ENCODE assay signal across 16 cellular contexts in the genomic region with DNA sequence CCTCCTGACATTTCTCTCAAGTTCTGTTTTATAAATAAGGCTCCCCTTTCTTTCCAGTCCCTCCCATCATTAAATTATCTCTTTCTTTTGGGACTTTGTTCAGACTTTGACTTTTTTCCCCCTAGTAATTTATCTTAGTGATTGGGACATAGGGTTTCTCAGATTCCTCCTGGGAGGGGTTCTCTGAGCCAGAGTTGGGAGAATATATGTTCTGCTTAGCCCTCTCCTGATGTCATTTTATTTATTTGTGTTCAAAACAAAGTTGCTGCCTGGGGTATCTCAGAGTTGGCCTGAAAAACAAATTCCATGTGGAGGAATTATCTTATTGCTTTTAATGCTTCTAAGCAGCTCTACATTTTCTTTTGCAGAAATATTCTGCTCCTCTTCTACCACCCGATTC.
DNase-seq lines count a peak whose midpoint lies in the region; ATAC-seq and TF ChIP-seq lines count a peak whose summit lies in the region.
"Had no signal": no experiment of that assay in that cellular context is flagged by ENCODE, and none has a peak within 500 bp of the region (broad histone marks: within the 10 kb centered on the region; RNA-seq: fewer than 3 reads in every experiment).

No MANE protein-coding gene starts in this region.

- no peak overlapping the region for H2BK15ac ChIP-seq in IMR-90 (ENCODE audit: low read depth, low read length)

- no peaks in the 10 kb centered on the region for H3K9me3 Mint-ChIP-seq in nephron

- no peak overlapping the region for H3K23ac ChIP-seq in IMR-90 (ENCODE audit: low read depth, low read length)

- no peak overlapping the region for H2AFZ ChIP-seq in IMR-90 (replicated peaks; ENCODE audit: low read length, poor library complexity)

- H3K9me1 ChIP-seq in IMR-90 (ENCODE audit: insufficient read depth, low read length): no peaks in the 10 kb centered on the region

- no peak overlapping the region for H4K5ac ChIP-seq in IMR-90 (ENCODE audit: low read depth, low read length)

- TF ChIP-seq POLR2A in IMR-90 (IDR thresholded peaks at IDR 0.05; ENCODE audit: low read depth, low read length) (no peak), esophagus muscularis mucosa (IDR thresholded peaks at IDR 0.05; ENCODE audit: low read depth) (no peak)

- H2BK120ac ChIP-seq in IMR-90 (ENCODE audit: low read depth, low read length): no peak overlapping the region

- no peak for TF ChIP-seq CTCF in IMR-90 (conservative IDR thresholded peaks at IDR 0.05; ENCODE audit: low read depth, low read length)
- TF ChIP-seq CTCF in esophagus muscularis mucosa (IDR thresholded peaks at IDR 0.05): no peak
- no peak for TF ChIP-seq CTCF in nephron (IDR thresholded peaks at IDR 0.05; ENCODE audit: unreplicated experiment in 3 of 3)

- peaks cover 4% of the 10 kb centered on the region for H3K27me3 Mint-ChIP-seq in nephron (ENCODE audit: low read depth)

- H3K4me3 ChIP-seq in IMR-90 (ENCODE audit: insufficient read depth, low read depth, low read length) (no peak overlapping the region), esophagus muscularis mucosa (no peak overlapping the region), subcutaneous abdominal adipose tissue (ENCODE audit: low read depth in 1 of 5, low read length in 5 of 5) (no peak overlapping the region)
- H3K4me3 ChIP-seq: A549 had no signal

- peaks cover 4% of the 10 kb centered on the region; the same call in 1 of the 2 replicates for H3K36me3 ChIP-seq in IMR-90 (ENCODE audit: control insufficient read depth, insufficient read depth, low read length)
- peaks cover 4 to 22% (median 9%) of the 10 kb centered on the region in 4 donors for H3K36me3 ChIP-seq in esophagus muscularis mucosa
- peaks cover 0 to 10% (median 5%) of the 10 kb centered on the region in 5 donors for H3K36me3 ChIP-seq in subcutaneous abdominal adipose tissue (ENCODE audit: control insufficient read depth in 5 of 5, insufficient read depth in 5 of 5, low read length in 5 of 5)

- 80% methylated on average over 1 of the region's 1 CpG; no CpG with 5 or more reads in 1 of the 2 experiments for WGBS in IMR-90 (ENCODE audit: extremely low coverage in 2 of 2, insufficient read length in 1 of 2), 2 experiments
- 83% methylated on average over 1 of the region's 1 CpG for WGBS in esophagus muscularis mucosa

- H3K79me1 ChIP-seq in IMR-90 (ENCODE audit: low read depth in 1 of 2, low read length in 2 of 2): no peaks in the 10 kb centered on the region

- H3K27ac Mint-ChIP-seq in nephron: peak overlapping the region; percentile 0 to 36 (median 11)
- H3K27ac Mint-ChIP-seq: B cell, CD14-positive monocyte had no signal

- no peak overlapping the region for H3K14ac ChIP-seq in IMR-90 (replicated peaks; ENCODE audit: low read depth, low read length)

- ATAC-seq in IMR-90 (ENCODE audit: low read depth): peak; percentile 21; the same call in 1 of the 2 replicates
- ATAC-seq: A549 had no signal

- H3K4me2 ChIP-seq in IMR-90 (ENCODE audit: low read depth, low read length): peak overlapping the region; percentile 86
- H3K4me2 ChIP-seq: A549 had no signal

- H3K4ac ChIP-seq in IMR-90 (ENCODE audit: low read depth, low read length): no peak overlapping the region

- POLR2A ChIA-PET in IMR-90 (lab: Charles Lee; ENCODE audit: unreplicated experiment): no interaction called here

- no peak overlapping the region for H4K8ac ChIP-seq in IMR-90 (ENCODE audit: low read depth in 2 of 2, low read length in 2 of 2)

- peaks cover 28% of the 10 kb centered on the region for H3K36me3 Mint-ChIP-seq in nephron (ENCODE audit: low read depth)

- H3K27me3 ChIP-seq in IMR-90 (ENCODE audit: control insufficient read depth, insufficient read depth, low read length) (no peaks in the 10 kb centered on the region), esophagus muscularis mucosa (no peaks in the 10 kb centered on the region), subcutaneous abdominal adipose tissue (ENCODE audit: control insufficient read depth in 5 of 5, insufficient read depth in 4 of 5, low read length in 5 of 5) (no peaks in the 10 kb centered on the region)

- no peak overlapping the region for H2AK9ac ChIP-seq in IMR-90 (replicated peaks; ENCODE audit: low read depth, low read length, poor library complexity)

- DNase-seq in IMR-90 (no peak), esophagus muscularis mucosa (ENCODE audit: extremely low spot score) (no peak), HCEC 1CT (no peak), RKO (ENCODE audit: low spot score) (no peak), NCI-H446 treated with DMSO at 0.1 percent for 48 hours (lab: John Stamatoyannopoulos, UW) (no peak)
- DNase-seq: Karpas-422, MV-4-11, NCI-H1105 treated with DMSO at 0.1 percent for 48 hours, NCI-H526, OCI-M1, Right ventricle myocardium superior had no signal

- H3K27ac ChIP-seq in IMR-90 (ENCODE audit: insufficient read depth, low read length) (no peak overlapping the region), esophagus muscularis mucosa (replicated peaks in 1 of 4) (peak overlapping the region in 3 of 4 donors; percentile 0 to 49 (median 39)), subcutaneous abdominal adipose tissue (ENCODE audit: low read depth, low read length) (peak overlapping the region; percentile 87)
- H3K27ac ChIP-seq: A549 had no signal

- no peak overlapping the region for H3K18ac ChIP-seq in IMR-90 (ENCODE audit: low read depth, low read length)

- H3K9me3 ChIP-seq in IMR-90 (ENCODE audit: control insufficient read depth, insufficient read depth, low read length) (no peaks in the 10 kb centered on the region), esophagus muscularis mucosa (no peaks in the 10 kb centered on the region), subcutaneous abdominal adipose tissue (ENCODE audit: control insufficient read depth in 5 of 5, low read length in 5 of 5) (no peaks in the 10 kb centered on the region)
- H3K9me3 ChIP-seq: A549 had no signal

- in situ Hi-C loops in IMR-90 (cut with MboI; ENCODE audit: low sequenced_read_pairs): no loop called here

- no peak overlapping the region for H2AK5ac ChIP-seq in IMR-90 (ENCODE audit: low read depth, low read length)

- no peaks in the 10 kb centered on the region; the same call in none of the 2 replicates for H3K4me1 ChIP-seq in IMR-90 (ENCODE audit: control insufficient read depth, insufficient read depth, low read length)
- peaks cover 0 to 36% (median 22%) of the 10 kb centered on the region in 4 donors for H3K4me1 ChIP-seq in esophagus muscularis mucosa
- peaks cover 4 to 64% (median 58%) of the 10 kb centered on the region in 5 donors for H3K4me1 ChIP-seq in subcutaneous abdominal adipose tissue (ENCODE audit: control insufficient read depth in 5 of 5, insufficient read depth in 5 of 5, low read length in 5 of 5)
- H3K4me1 ChIP-seq: A549 had no signal

- no peak overlapping the region for H2BK5ac ChIP-seq in IMR-90 (ENCODE audit: low read depth, low read length, poor library complexity, severe bottlenecking)

- H4K91ac ChIP-seq in IMR-90 (ENCODE audit: insufficient read depth, low read depth, low read length): no peak overlapping the region

- intact Hi-C loops in IMR-90 (cut with micrococcal nuclease) (no loop called here), esophagus muscularis mucosa (cut with DNase I) (no loop called here)

- dilution Hi-C loops in IMR-90 (cut with HindIII; ENCODE audit: low sequenced_read_pairs, unreplicated experiment): no loop called here

- no peak for TF ChIP-seq EP300 in esophagus muscularis mucosa (IDR thresholded peaks at IDR 0.05)

- CTCF ChIA-PET in IMR-90 (lab: Yijun Ruan, JAX): interaction anchor here (2.2 kb wide), 1 partner anchor 9 kb away, joined by 8 read pairs; no protein-coding TSS in a partner anchor

- no peak overlapping the region for H3K56ac ChIP-seq in IMR-90 (ENCODE audit: extremely low read depth, insufficient read depth, low read length)

- no peak for TF ChIP-seq RAD21 in IMR-90 (IDR thresholded peaks at IDR 0.05; ENCODE audit: low read length)

- H3K4me3 Mint-ChIP-seq in nephron: peak overlapping the region in 1 of 3 experiments; percentile 4
- H3K4me3 Mint-ChIP-seq: B cell, CD14-positive monocyte had no signal

- no TSS peak for BruUV-seq in IMR-90 (replicated peaks; lab: Mats Ljungman, UMichigan)

- H3K9ac ChIP-seq in IMR-90 (ENCODE audit: low read depth, low read length) (no peak overlapping the region), subcutaneous abdominal adipose tissue (ENCODE audit: low read length in 5 of 5) (peak overlapping the region in 3 of 5 donors; percentile 10 to 53 (median 24))

- no peaks in the 10 kb centered on the region for H4K20me1 ChIP-seq in IMR-90 (ENCODE audit: insufficient read depth, low read length)

- no peak overlapping the region for H2BK20ac ChIP-seq in IMR-90 (ENCODE audit: low read depth, low read length)

- peaks cover 40% of the 10 kb centered on the region for H3K4me1 Mint-ChIP-seq in nephron
- H3K4me1 Mint-ChIP-seq: B cell had no signal

TF ChIP-seq in IMR-90, 13 proteins besides CTCF, POLR2A, EP300 and RAD21 (continues in another document):
- no peak for TF ChIP-seq BHLHE40 (IDR thresholded peaks at IDR 0.05; ENCODE audit: low read depth, low read length)
- TF ChIP-seq MAZ (IDR thresholded peaks at IDR 0.05; ENCODE audit: borderline replicate concordance, low read depth, low read length): no peak
- TF ChIP-seq ELK1 (IDR thresholded peaks at IDR 0.05; ENCODE audit: borderline replicate concordance, low read depth, low read length): no peak
- no peak for TF ChIP-seq CEBPB (IDR thresholded peaks at IDR 0.05; ENCODE audit: low read depth, low read length)
- no peak for TF ChIP-seq NFE2L2 (IDR thresholded peaks at IDR 0.05; ENCODE audit: low read depth, low read length)
- TF ChIP-seq, protein P1, sequence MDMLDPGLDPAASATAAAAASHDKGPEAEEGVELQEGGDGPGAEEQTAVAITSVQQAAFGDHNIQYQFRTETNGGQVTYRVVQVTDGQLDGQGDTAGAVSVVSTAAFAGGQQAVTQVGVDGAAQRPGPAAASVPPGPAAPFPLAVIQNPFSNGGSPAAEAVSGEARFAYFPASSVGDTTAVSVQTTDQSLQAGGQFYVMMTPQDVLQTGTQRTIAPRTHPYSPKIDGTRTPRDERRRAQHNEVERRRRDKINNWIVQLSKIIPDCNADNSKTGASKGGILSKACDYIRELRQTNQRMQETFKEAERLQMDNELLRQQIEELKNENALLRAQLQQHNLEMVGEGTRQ (IDR thresholded peaks at IDR 0.05; ENCODE audit: low read depth, low read length): no peak
- TF ChIP-seq SMC3 (IDR thresholded peaks at IDR 0.05; ENCODE audit: low read depth, low read length): no peak
- no peak for TF ChIP-seq MAFK (IDR thresholded peaks at IDR 0.05; ENCODE audit: low read depth, low read length)
- TF ChIP-seq RFX5 (IDR thresholded peaks at IDR 0.05; ENCODE audit: low read depth, low read length): no peak
